Comparison of ENCODE assay signal across 8 cellular contexts in genomic region chr5:65482727-65483473, GRCh38. TPM values are rescaled to one million over a fixed set of nuclear protein-coding genes. Genes with fewer than 3 reads are reported as not detected.
DNase-seq lines count a peak whose midpoint lies in the region; ATAC-seq, FAIRE-seq and TF ChIP-seq lines count a peak whose summit lies in the region.

No MANE protein-coding gene starts in this region.

- no peaks in the 10 kb centered on the region for H3K27me3 ChIP-seq in OCI-LY3 (ENCODE audit: low read depth, low read length)

- H3K9me3 ChIP-seq in OCI-LY3 (ENCODE audit: insufficient read depth, low read length), result no peaks in the 10 kb centered on the region
- H3K9me3 ChIP-seq in kidney (ENCODE audit: control insufficient read depth in 1 of 2, low read length in 2 of 2), result no peaks in the 10 kb centered on the region

- peaks cover 3 to 9% of the 10 kb centered on the region in 2 donors for H3K4me1 Mint-ChIP-seq in stimulated activated naive B cell treated with anti-CD40 and anti-IgM and Interleukin-4, amounts not matched to agents 10 μg/mL and 1 μg/mL and 100 μg/mL, for 72 hours

- peak overlapping the region; percentile 99 for H2AFZ ChIP-seq in OCI-LY3 (ENCODE audit: low read depth, low read length)

- H3K27ac ChIP-seq in OCI-LY3 (ENCODE audit: low read length) (no peak overlapping the region), kidney (ENCODE audit: low read depth in 2 of 2, low read length in 2 of 2) (peak overlapping the region; percentile 58 to 68)

- intact Hi-C loops in kidney (cut with DNase I), result loop anchor here (10.0 kb wide), 1 partner anchor 528 kb away; no protein-coding TSS in a partner anchor

- H4K20me1 ChIP-seq in OCI-LY3 (ENCODE audit: insufficient read depth, low read length), result no peaks in the 10 kb centered on the region

- H3K36me3 ChIP-seq in OCI-LY3 (replicated peaks; ENCODE audit: low read depth, low read length) (no peaks in the 10 kb centered on the region), kidney (ENCODE audit: control insufficient read depth in 1 of 2, insufficient read depth in 2 of 2, low read length in 2 of 2) (no peaks in the 10 kb centered on the region)

- H3K4me3 ChIP-seq in AG10803 (ENCODE audit: low read length), result peak overlapping the region; percentile 79
- H3K4me3 ChIP-seq in OCI-LY3 (ENCODE audit: low read length), result peak overlapping the region; percentile 88
- H3K4me3 ChIP-seq in cardiac fibroblast (replicated peaks in 1 of 2; ENCODE audit: low read depth in 2 of 2, low read length in 2 of 2), result peak overlapping the region; percentile 58 to 68
- peak overlapping the region; percentile 84 for H3K4me3 ChIP-seq in kidney (ENCODE audit: low read length in 2 of 2)

- H3K4me3 Mint-ChIP-seq in stimulated activated naive B cell treated with anti-CD40 and anti-IgM and Interleukin-4, amounts not matched to agents 10 μg/mL and 1 μg/mL and 100 μg/mL, for 72 hours, result no peak overlapping the region

- ATAC-seq in GM18517 (IDR thresholded peaks at IDR 0.05; ENCODE audit: unreplicated experiment) (peak; percentile 10), GM18907 (IDR thresholded peaks at IDR 0.05; ENCODE audit: unreplicated experiment) (no peak), HG02884 (IDR thresholded peaks at IDR 0.05; ENCODE audit: unreplicated experiment) (no peak)
- ATAC-seq in stimulated activated naive B cell treated with anti-CD40 and anti-IgM and Interleukin-4, amounts not matched to agents 10 μg/mL and 1 μg/mL and 100 μg/mL, for 72 hours (replicated peaks), result peak in 1 of 2 donors; percentile 15

- H3K36me3 Mint-ChIP-seq in stimulated activated naive B cell treated with anti-CD40 and anti-IgM and Interleukin-4, amounts not matched to agents 10 μg/mL and 1 μg/mL and 100 μg/mL, for 72 hours, result no peaks in the 10 kb centered on the region

- DNase-seq in AG10803 (ENCODE audit: low read depth) (peak; percentile 67), cardiac fibroblast (ENCODE audit: low read depth in 2 of 2) (peak; percentile 75 to 89), kidney (no peak)
- no peak for DNase-seq in stimulated activated naive B cell treated with anti-CD40 and anti-IgM and Interleukin-4, amounts not matched to agents 10 μg/mL and 1 μg/mL and 100 μg/mL, for 72 hours

- H3K9ac ChIP-seq in OCI-LY3 (ENCODE audit: low read length), result peak overlapping the region; percentile 66
- peak overlapping the region; percentile 64 to 74 for H3K9ac ChIP-seq in kidney (ENCODE audit: low read length in 2 of 2)

- H3K27ac Mint-ChIP-seq in stimulated activated naive B cell treated with anti-CD40 and anti-IgM and Interleukin-4, amounts not matched to agents 10 μg/mL and 1 μg/mL and 100 μg/mL, for 72 hours, result peak overlapping the region; percentile 94

- H3K4me2 ChIP-seq in OCI-LY3 (ENCODE audit: low read length), result peak overlapping the region; percentile 93

- no peak for FAIRE-seq in kidney (lab: Jason Lieb, UNC)

- H3K4me1 ChIP-seq in OCI-LY3 (ENCODE audit: low read length) (peaks cover 14% of the 10 kb centered on the region), kidney (ENCODE audit: control insufficient read depth in 1 of 2, insufficient read depth in 1 of 2, low read depth in 1 of 2, low read length in 2 of 2) (peaks cover 0 to 4% of the 10 kb centered on the region in 2 donors)

- no peaks in the 10 kb centered on the region for H3K79me2 ChIP-seq in OCI-LY3 (ENCODE audit: low read length)

- TF ChIP-seq CTCF in AG10803 (conservative IDR thresholded peaks at IDR 0.05; ENCODE audit: low read length) (no peak), OCI-LY3 (IDR thresholded peaks at IDR 0.05; ENCODE audit: low read depth, low read length) (no peak), cardiac fibroblast (IDR thresholded peaks at IDR 0.05; ENCODE audit: low read depth, low read length) (no peak), kidney (IDR thresholded peaks at IDR 0.05; ENCODE audit: borderline replicate concordance, extremely low read depth, insufficient read depth) (no peak)

- H3K9me3 Mint-ChIP-seq in stimulated activated naive B cell treated with anti-CD40 and anti-IgM and Interleukin-4, amounts not matched to agents 10 μg/mL and 1 μg/mL and 100 μg/mL, for 72 hours, result no peaks in the 10 kb centered on the region

- H3K27me3 Mint-ChIP-seq in stimulated activated naive B cell treated with anti-CD40 and anti-IgM and Interleukin-4, amounts not matched to agents 10 μg/mL and 1 μg/mL and 100 μg/mL, for 72 hours, result no peaks in the 10 kb centered on the region

RNA-seq across cellular contexts. Expression of gene ADAMTS6, which starts 1.2 kb away (rescaled TPM):
- total RNA-seq in kidney, result 6.7 TPM
- polyA plus RNA-seq in kidney (ENCODE audit: insufficient read depth, low read depth, low replicate concordance), result 0.32 TPM

Comparison
In these comparisons a context has a peak if more than half of its experiments do, and no peak if none do; other contexts are left out.
1. DNase-seq: peak in AG10803 (single experiment) and cardiac fibroblast (2 of 2); none in kidney (single experiment) and stimulated activated naive B cell treated with anti-CD40 and anti-IgM and Interleukin-4, amounts not matched to agents 10 μg/mL and 1 μg/mL and 100 μg/mL, for 72 hours (single experiment).
2. Peak in every context shown above with its lines, with median percentiles within 50 percentile points of each other: H3K4me3 ChIP-seq.